8 cellular contexts compared by ENCODE assay signal in genomic region chr10:69636626-69637550, GRCh38. TPM values are rescaled to one million over a fixed set of nuclear protein-coding genes. Genes with fewer than 3 reads are reported as not detected.
DNase-seq lines count a peak whose midpoint lies in the region; FAIRE-seq and TF ChIP-seq lines count a peak whose summit lies in the region.

No MANE protein-coding gene starts in this region.

- H3K36me3 ChIP-seq in MM.1S (replicated peaks; ENCODE audit: insufficient read depth, low read length) = no peaks in the 10 kb centered on the region
- no peaks in the 10 kb centered on the region for H3K36me3 ChIP-seq in bronchial epithelial cell (ENCODE audit: control insufficient read depth, insufficient read depth, low read length)
- no peaks in the 10 kb centered on the region for H3K36me3 ChIP-seq in neural progenitor cell

- H3K79me2 ChIP-seq in MM.1S (ENCODE audit: low read length) (no peaks in the 10 kb centered on the region), neural progenitor cell (ENCODE audit: low read depth) (no peaks in the 10 kb centered on the region)

- H3K4me3 Mint-ChIP-seq in neural progenitor cell = no peak overlapping the region

- H3K36me3 Mint-ChIP-seq in neural progenitor cell = peaks cover 7% of the 10 kb centered on the region

- H3K9me2 ChIP-seq in MM.1S (replicated peaks; ENCODE audit: insufficient read depth, low read length) = no peaks in the 10 kb centered on the region

- H3K9me3 ChIP-seq in MM.1S (replicated peaks; ENCODE audit: insufficient read depth, low read length) (no peaks in the 10 kb centered on the region), neural progenitor cell (ENCODE audit: low read depth) (no peaks in the 10 kb centered on the region)

- H2AFZ ChIP-seq in MM.1S (ENCODE audit: low read length) (no peak overlapping the region), neural progenitor cell (replicated peaks) (no peak overlapping the region)

- no peak for FAIRE-seq in bronchial epithelial cell (lab: Jason Lieb, UNC)

- H3K4me3 ChIP-seq in MM.1S (ENCODE audit: low read length) (no peak overlapping the region), bronchial epithelial cell (ENCODE audit: low read depth, low read length) (no peak overlapping the region), neural progenitor cell (no peak overlapping the region)

- no peak overlapping the region for H3K27ac ChIP-seq in MM.1S (ENCODE audit: low read length)
- H3K27ac ChIP-seq in neural progenitor cell = no peak overlapping the region

- H3K27me3 ChIP-seq in MM.1S (replicated peaks; ENCODE audit: insufficient read depth, low read length) (peaks cover 14% of the 10 kb centered on the region), bronchial epithelial cell (ENCODE audit: control insufficient read depth, insufficient read depth, low read length) (no peaks in the 10 kb centered on the region), neural progenitor cell (no peaks in the 10 kb centered on the region)

- H3K4me1 ChIP-seq in MM.1S (ENCODE audit: low read length) = no peaks in the 10 kb centered on the region
- H3K4me1 ChIP-seq in neural progenitor cell = no peaks in the 10 kb centered on the region

- H3K27ac Mint-ChIP-seq in neural progenitor cell = peak overlapping the region; percentile 74

- TF ChIP-seq CTCF in MM.1S (IDR thresholded peaks at IDR 0.05; ENCODE audit: low read length) (peak; percentile 42), bronchial epithelial cell (IDR thresholded peaks at IDR 0.05; ENCODE audit: insufficient read depth, low read length, severe bottlenecking) (peak; percentile 65), neural progenitor cell (IDR thresholded peaks at IDR 0.05) (peak; percentile 52)

- no peaks in the 10 kb centered on the region for H3K9me3 Mint-ChIP-seq in neural progenitor cell

- peaks cover 19% of the 10 kb centered on the region for H3K4me1 Mint-ChIP-seq in neural progenitor cell

- H3K4me2 ChIP-seq in MM.1S (ENCODE audit: low read depth, low read length) (no peak overlapping the region), neural progenitor cell (no peak overlapping the region)

- DNase-seq in DMS53 (lab: John Stamatoyannopoulos, UW) (peak; percentile 64), DMS53 treated with DMSO at 0.1 percent for 48 hours (lab: John Stamatoyannopoulos, UW; ENCODE audit: unreplicated experiment) (no peak), MM.1S (peak; percentile 27), bronchial epithelial cell (ENCODE audit: low read depth) (peak; percentile 24), neural progenitor cell (ENCODE audit: low spot score) (peak; percentile 53), amniotic stem cell (lab: John Stamatoyannopoulos, UW) (no peak), NCI-H2029 treated with DMSO at 0.1 percent for 48 hours (lab: John Stamatoyannopoulos, UW) (no peak), activated gamma-delta T cell treated with Interleukin-2 at 50 U/mL for 16 hours (no peak)

- H3K9ac ChIP-seq in MM.1S (ENCODE audit: low read length) (no peak overlapping the region), neural progenitor cell (no peak overlapping the region)

- no peaks in the 10 kb centered on the region for H3F3A ChIP-seq in MM.1S (ENCODE audit: insufficient read depth, low read length)
- no peaks in the 10 kb centered on the region for H3F3A ChIP-seq in neural progenitor cell (ENCODE audit: low read depth)

- H4K20me1 ChIP-seq in MM.1S (ENCODE audit: insufficient read depth, low read length) = no peaks in the 10 kb centered on the region
- H4K20me1 ChIP-seq in neural progenitor cell (ENCODE audit: low read depth) = no peaks in the 10 kb centered on the region

- peaks cover 11% of the 10 kb centered on the region for H3K27me3 Mint-ChIP-seq in neural progenitor cell (ENCODE audit: insufficient read depth, low read depth)

RNA-seq across cellular contexts. Expression of gene FAM241B, which starts 6.8 kb away (rescaled TPM):
- 2.6 and 4.6 TPM in 2 replicates for total RNA-seq in bronchial epithelial cell
- total RNA-seq in neural progenitor cell (ENCODE audit: low replicate concordance) = 2.6 and 4.6 TPM in 2 replicates

Comparison
In these comparisons a context has a peak if more than half of its experiments do, and no peak if none do; other contexts are left out.
1. DNase-seq: peak in DMS53 (single experiment), MM.1S (single experiment), bronchial epithelial cell (single experiment) and neural progenitor cell (single experiment); none in DMS53 treated with DMSO at 0.1 percent for 48 hours (single experiment), amniotic stem cell (single experiment), NCI-H2029 treated with DMSO at 0.1 percent for 48 hours (single experiment) and activated gamma-delta T cell treated with Interleukin-2 at 50 U/mL for 16 hours (single experiment).
2. Peak in every context shown above with its lines, with median percentiles within 50 percentile points of each other: CTCF ChIP-seq.